Comparison of ENCODE assay signal across 16 cellular contexts in the genomic region with DNA sequence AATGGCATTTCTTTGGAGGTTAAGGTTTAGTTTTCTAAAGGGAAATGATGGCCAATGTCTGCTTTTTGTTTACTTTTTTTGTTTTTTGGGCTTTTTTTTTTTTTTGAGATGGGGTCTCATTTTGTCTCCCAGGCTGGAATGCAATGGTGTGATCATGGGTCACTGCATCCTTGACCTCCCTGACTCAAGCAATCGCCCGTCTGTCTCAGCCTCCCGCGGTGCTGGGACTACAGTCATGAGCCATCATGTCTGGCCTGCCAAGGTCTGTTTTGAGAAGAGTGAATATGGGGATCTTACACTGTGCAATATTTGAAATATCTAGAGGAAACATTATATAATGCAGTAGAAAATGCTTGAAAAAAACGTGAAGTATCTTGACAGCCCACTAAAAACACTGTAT.
"Had no signal": no experiment of that assay in that cellular context is flagged by ENCODE, and none has a peak within 500 bp of the region (broad histone marks: within the 10 kb centered on the region; RNA-seq: fewer than 3 reads in every experiment).

No MANE protein-coding gene starts in this region.

- ATAC-seq: activated CD8-positive, alpha-beta T cell treated with anti-CD3 and anti-CD28 coated beads, Interleukin-2, amount 10 ng/mL, durations not matched to agents 7 days and 5 days had no signal

- H3K36me3 ChIP-seq: ascending aorta, right lobe of liver, spleen, upper lobe of left lung had no signal

- H3K4me3 ChIP-seq: ascending aorta, right lobe of liver, spleen, upper lobe of left lung had no signal

- H3K4me1 ChIP-seq: right lobe of liver had no signal

- H3K9me3 ChIP-seq: ascending aorta, right lobe of liver, spleen, upper lobe of left lung had no signal

- DNase-seq: activated CD4-positive, alpha-beta T cell treated with anti-CD3 and anti-CD28 coated beads for 4 hours; activated CD8-positive, alpha-beta memory T cell treated with anti-CD3 and anti-CD28 coated beads, Interleukin-2, amount 50 U/mL, for 48 hours; activated CD8-positive, alpha-beta T cell treated with anti-CD3 and anti-CD28 coated beads, Interleukin-2, amount 10 ng/mL, durations not matched to agents 7 days and 5 days; caudate nucleus; cortex of kidney; erythroblast; immature natural killer cell; right lobe of liver; spleen; stimulated activated CD4-positive, alpha-beta T cell treated with anti-CD3 and anti-CD28 coated beads, Interleukin-1b, Interleukin-23, amount 100 ng/mL, for 48 hours; stimulated activated naive CD4-positive, alpha-beta T cell; substantia nigra; T-helper 9 cell; upper lobe of left lung had no signal

- H3K27ac ChIP-seq: ascending aorta, right lobe of liver, spleen, upper lobe of left lung, VCaP had no signal
